Comparison of ENCODE assay signal across 8 cellular contexts in genomic region chr2:131528981-131529863, GRCh38. TPM values are rescaled to one million over a fixed set of nuclear protein-coding genes. Genes with fewer than 3 reads are reported as not detected.
DNase-seq lines count a peak whose midpoint lies in the region; ATAC-seq and TF ChIP-seq lines count a peak whose summit lies in the region.
"Not testable (repeated sequence)": the region's sequence is repeated elsewhere in the genome, so short reads cannot be mapped to it uniquely, and the experiment has no call there.

No MANE protein-coding gene starts in this region.

- not testable (repeated sequence) for H3K27me3 ChIP-seq in neural progenitor cell, uterus

- peak overlapping the region; percentile 68 for H3K4me3 Mint-ChIP-seq in activated T-helper 2 cell treated with anti-CD3 and anti-CD28 coated beads, Interferon-gamma antibody, Interleukin-2, Interleukin-4, amounts not matched to agents 10 μg/mL and 5 μg/mL and 100 μg/mL, durations not matched to agents 14 hours and 24 hours and 36 hours (ENCODE audit: low read depth)
- H3K4me3 Mint-ChIP-seq in neural progenitor cell, result peak overlapping the region; percentile 79

- H3K4me2 ChIP-seq in neural progenitor cell, result peak overlapping the region; percentile 73

- not testable (repeated sequence) for H3K36me3 ChIP-seq in neural progenitor cell, uterus

- not testable (repeated sequence) for H3K79me2 ChIP-seq in neural progenitor cell (ENCODE audit: low read depth)

- not testable (repeated sequence) for H3K9me3 ChIP-seq in neural progenitor cell (ENCODE audit: low read depth); uterus

- not testable (repeated sequence) for H3K27ac ChIP-seq in neural progenitor cell
- peak overlapping the region in 1 of 2 donors; percentile 63 for H3K27ac ChIP-seq in uterus

- not testable (repeated sequence) for H3K27me3 Mint-ChIP-seq in activated T-helper 2 cell treated with anti-CD3 and anti-CD28 coated beads, Interferon-gamma antibody, Interleukin-2, Interleukin-4, amounts not matched to agents 10 μg/mL and 5 μg/mL and 100 μg/mL, durations not matched to agents 14 hours and 24 hours and 36 hours (ENCODE audit: low read depth); neural progenitor cell (ENCODE audit: insufficient read depth, low read depth)

- DNase-seq in NCI-H2107 treated with DMSO at 0.1 percent for 48 hours (lab: John Stamatoyannopoulos, UW; ENCODE audit: unreplicated experiment) (peak; percentile 1), Right ventricle myocardium superior (peak; percentile 36)
- peak; percentile 8 for DNase-seq in activated T-helper 2 cell treated with anti-CD3 and anti-CD28 coated beads, Interferon-gamma antibody, Interleukin-2, Interleukin-4, amounts not matched to agents 10 μg/mL and 5 μg/mL and 100 μg/mL, durations not matched to agents 14 hours and 24 hours and 36 hours (ENCODE audit: low spot score)
- not testable (repeated sequence) for DNase-seq in neural progenitor cell (ENCODE audit: low spot score); uterus

- TF ChIP-seq CTCF in neural progenitor cell (IDR thresholded peaks at IDR 0.05); uterus (IDR thresholded peaks at IDR 0.05): not testable (repeated sequence)

- H3K4me1 ChIP-seq in neural progenitor cell, uterus: not testable (repeated sequence)

- H3K27ac Mint-ChIP-seq in activated T-helper 2 cell treated with anti-CD3 and anti-CD28 coated beads, Interferon-gamma antibody, Interleukin-2, Interleukin-4, amounts not matched to agents 10 μg/mL and 5 μg/mL and 100 μg/mL, durations not matched to agents 14 hours and 24 hours and 36 hours; neural progenitor cell: not testable (repeated sequence)

- H4K20me1 ChIP-seq in neural progenitor cell (ENCODE audit: low read depth), result not testable (repeated sequence)

- intact Hi-C loops in activated T-helper 2 cell treated with anti-CD3 and anti-CD28 coated beads, Interferon-gamma antibody, Interleukin-2, Interleukin-4, amounts not matched to agents 10 μg/mL and 5 μg/mL and 100 μg/mL, durations not matched to agents 14 hours and 24 hours and 36 hours (cut with micrococcal nuclease), result loop anchor here (5.0 kb wide), 1 partner anchor 117 kb away; no protein-coding TSS in a partner anchor
- intact Hi-C loops in Right ventricle myocardium superior (cut with DNase I); uterus (cut with DNase I; ENCODE audit: low total_unique reads): not testable (repeated sequence)

- not testable (repeated sequence) for TF ChIP-seq POLR2A in uterus (IDR thresholded peaks at IDR 0.05)

- not testable (repeated sequence) for H3K36me3 Mint-ChIP-seq in activated T-helper 2 cell treated with anti-CD3 and anti-CD28 coated beads, Interferon-gamma antibody, Interleukin-2, Interleukin-4, amounts not matched to agents 10 μg/mL and 5 μg/mL and 100 μg/mL, durations not matched to agents 14 hours and 24 hours and 36 hours (ENCODE audit: low read depth); neural progenitor cell

- H3F3A ChIP-seq in neural progenitor cell (ENCODE audit: low read depth), result not testable (repeated sequence)

- peaks cover 15% of the 10 kb centered on the region for H3K4me1 Mint-ChIP-seq in activated T-helper 2 cell treated with anti-CD3 and anti-CD28 coated beads, Interferon-gamma antibody, Interleukin-2, Interleukin-4, amounts not matched to agents 10 μg/mL and 5 μg/mL and 100 μg/mL, durations not matched to agents 14 hours and 24 hours and 36 hours (ENCODE audit: low read depth)
- H3K4me1 Mint-ChIP-seq in neural progenitor cell, result not testable (repeated sequence)

- H3K9ac ChIP-seq in neural progenitor cell, result not testable (repeated sequence)

- H3K9me3 Mint-ChIP-seq in activated T-helper 2 cell treated with anti-CD3 and anti-CD28 coated beads, Interferon-gamma antibody, Interleukin-2, Interleukin-4, amounts not matched to agents 10 μg/mL and 5 μg/mL and 100 μg/mL, durations not matched to agents 14 hours and 24 hours and 36 hours; neural progenitor cell: not testable (repeated sequence)

- H2AFZ ChIP-seq in neural progenitor cell (replicated peaks), result not testable (repeated sequence)

- ATAC-seq in GM18508 (IDR thresholded peaks at IDR 0.05; ENCODE audit: insufficient read depth, unreplicated experiment), result peak; percentile 64
- peak; percentile 61 for ATAC-seq in GM21515 (IDR thresholded peaks at IDR 0.05; ENCODE audit: unreplicated experiment)
- ATAC-seq in HG03045 (IDR thresholded peaks at IDR 0.05; ENCODE audit: unreplicated experiment), result peak; percentile 52
- ATAC-seq in Right ventricle myocardium superior (ENCODE audit: poor library complexity), result not testable (repeated sequence)

- H3K4me3 ChIP-seq in neural progenitor cell (peak overlapping the region; percentile 51), uterus (peak overlapping the region; percentile 28 to 43)

RNA-seq across cellular contexts. Expression of gene CCDC74A, which starts 1.5 kb away (rescaled TPM):
- 2.8 and 3.3 TPM in 2 replicates for total RNA-seq in activated T-helper 2 cell treated with anti-CD3 and anti-CD28 coated beads, Interferon-gamma antibody, Interleukin-2, Interleukin-4, amounts not matched to agents 10 μg/mL and 5 μg/mL and 100 μg/mL, durations not matched to agents 14 hours and 24 hours and 36 hours
- total RNA-seq in Right ventricle myocardium superior, result 0.35 TPM
- 25.6 and 64.7 TPM in 2 replicates for total RNA-seq in neural progenitor cell (ENCODE audit: low replicate concordance)
- total RNA-seq in uterus, result 10 to 100 TPM in 2 of 4 donors, under 1 TPM in 1, not detected in 1; 0.29 to 17.5 (median 11.2) TPM

RNA-seq across cellular contexts. Expression of gene MZT2A, which starts 37.0 kb away (rescaled TPM):
- 124 and 130 TPM in 2 replicates for total RNA-seq in activated T-helper 2 cell treated with anti-CD3 and anti-CD28 coated beads, Interferon-gamma antibody, Interleukin-2, Interleukin-4, amounts not matched to agents 10 μg/mL and 5 μg/mL and 100 μg/mL, durations not matched to agents 14 hours and 24 hours and 36 hours
- total RNA-seq in Right ventricle myocardium superior (337 TPM), neural progenitor cell (ENCODE audit: low replicate concordance) (45.0 and 119 TPM in 2 replicates), uterus (100 to 1,000 TPM in 1 of 4 donors, 10 to 100 TPM in 2, 1 to 10 TPM in 1; 7.9 to 112 (median 68.7) TPM)

RNA-seq across cellular contexts. Expression of gene TUBA3D, which starts 53.3 kb away (rescaled TPM):
- not detected in 2 replicates for total RNA-seq in activated T-helper 2 cell treated with anti-CD3 and anti-CD28 coated beads, Interferon-gamma antibody, Interleukin-2, Interleukin-4, amounts not matched to agents 10 μg/mL and 5 μg/mL and 100 μg/mL, durations not matched to agents 14 hours and 24 hours and 36 hours
- total RNA-seq in Right ventricle myocardium superior (113 TPM), neural progenitor cell (ENCODE audit: low replicate concordance) (not detected in 2 replicates), uterus (10 to 100 TPM in 2 of 4 donors, 1 to 10 TPM in 2; 1.0 to 30.3 (median 9.3) TPM)
